In genomic region chr6:97535800-97536199, GRCh38 we compare ENCODE assay signal across 2 cellular contexts.
TF ChIP-seq lines count a peak whose summit lies in the region.

No MANE protein-coding gene starts in this region.

TF ChIP-seq in HepG2, 621 proteins besides CTCF, POLR2A, EP300 and RAD21:
- TF ChIP-seq CEBPB (IDR thresholded peaks at IDR 0.05; ENCODE audit: borderline replicate concordance, low read depth, low read length) (peak; percentile 34; the same call in 1 of the 2 replicates), ZNF770 (CRISPR knock-in tag; IDR thresholded peaks at IDR 0.05) (no peak)

TF ChIP-seq in IMR-90, 13 proteins besides CTCF, POLR2A, EP300 and RAD21:
- TF ChIP-seq MXI1 (IDR thresholded peaks at IDR 0.05; ENCODE audit: borderline replicate concordance, low read depth, low read length) (no peak), FOS (IDR thresholded peaks at IDR 0.05; ENCODE audit: low read depth, low read length) (no peak), CEBPB (IDR thresholded peaks at IDR 0.05; ENCODE audit: low read depth, low read length) (peak; percentile 71), MAZ (IDR thresholded peaks at IDR 0.05; ENCODE audit: borderline replicate concordance, low read depth, low read length) (no peak), RFX5 (IDR thresholded peaks at IDR 0.05; ENCODE audit: low read depth, low read length) (no peak), RCOR1 (IDR thresholded peaks at IDR 0.05; ENCODE audit: insufficient replicate concordance, low read length) (no peak), SMC3 (IDR thresholded peaks at IDR 0.05; ENCODE audit: low read depth, low read length) (no peak)
TF ChIP-seq in IMR-90: peak in this region for 1.
